ENCODE assay signal across 24 cellular contexts in the genomic region with DNA sequence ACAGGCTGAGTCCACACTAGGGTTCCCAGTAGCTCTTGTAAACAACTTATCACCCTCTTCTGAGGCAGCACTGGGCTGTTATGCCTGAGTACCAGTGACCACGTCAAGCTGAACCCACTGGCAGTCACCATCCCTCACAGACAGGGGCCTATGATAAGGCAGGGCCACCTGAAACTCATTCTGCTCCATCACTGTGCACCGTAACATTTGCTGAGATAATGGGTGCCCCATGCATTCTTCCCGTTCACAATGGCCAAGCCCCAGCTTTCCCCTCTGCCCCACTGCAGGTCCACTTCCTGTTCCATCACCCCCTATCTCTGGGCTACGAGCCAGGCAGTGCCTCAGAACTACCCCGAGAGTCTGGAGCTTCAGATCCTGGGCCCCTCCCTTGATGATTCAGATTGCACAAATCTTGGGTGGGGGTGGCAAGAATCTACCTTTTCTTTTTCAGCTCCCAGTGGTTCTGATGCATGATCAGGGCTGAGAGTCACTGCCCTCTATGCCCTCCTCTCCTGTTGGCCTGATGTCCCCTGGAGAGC.
DNase-seq lines count a peak whose midpoint lies in the region; ATAC-seq, FAIRE-seq and TF ChIP-seq lines count a peak whose summit lies in the region.
"Had no signal": no experiment of that assay in that cellular context is flagged by ENCODE, and none has a peak within 500 bp of the region (broad histone marks: within the 10 kb centered on the region; RNA-seq: fewer than 3 reads in every experiment).

No MANE protein-coding gene starts in this region.

- no TSS peak for BruUV-seq in MCF 10A (replicated peaks; lab: Mats Ljungman, UMichigan)

- peaks cover 3% of the 10 kb centered on the region for H3K9me3 Mint-ChIP-seq in MCF 10A (ENCODE audit: unreplicated experiment)

- POLR2A ChIA-PET in MCF 10A (lab: Yijun Ruan, JAX): no interaction called here

- peaks cover 31% of the 10 kb centered on the region for H3K4me1 Mint-ChIP-seq in MCF 10A (ENCODE audit: insufficient read depth, unreplicated experiment)
- H3K4me1 Mint-ChIP-seq: activated T-helper 17 cell treated with anti-CD3 and anti-CD28 coated beads, Interleukin-2, amount 50 U/mL, for 72 hours had no signal

- H3K27me3 Mint-ChIP-seq in MCF 10A (ENCODE audit: insufficient read depth, unreplicated experiment): no peaks in the 10 kb centered on the region

- no peak for TF ChIP-seq POLR2A in breast epithelium (IDR thresholded peaks at IDR 0.05)

- DNase-seq in MCF 10A (ENCODE audit: unreplicated experiment) (peak; percentile 49), breast epithelium (ENCODE audit: low spot score in 2 of 2) (no peak), SW480 (ENCODE audit: low spot score) (peak; percentile 18), foreskin keratinocyte (peak; percentile 62 to 86), AML-193 (lab: John Stamatoyannopoulos, UW) (no peak), D721Med (ENCODE audit: insufficient read length, low spot score) (no peak)
- DNase-seq: CD4-positive, CD25-positive, alpha-beta regulatory T cell; central memory CD4-positive, alpha-beta T cell; DND-41; effector CD4-positive, alpha-beta T cell; KBM-7; NCI-H1105; NCI-H2171; NCI-H82; retina; stimulated activated naive CD4-positive, alpha-beta T cell treated with Interleukin-2 at 50 U/mL for 16 hours; T-cell; trophoblast cell had no signal

- H3K36me3 ChIP-seq in breast epithelium: no peaks in the 10 kb centered on the region

- no peaks in the 10 kb centered on the region for H3K36me3 Mint-ChIP-seq in MCF 10A (ENCODE audit: insufficient read depth, unreplicated experiment)
- H3K36me3 Mint-ChIP-seq: CD4-positive, CD25-positive, alpha-beta regulatory T cell; T-cell had no signal

- intact Hi-C loops in MCF 10A (cut with micrococcal nuclease) (no loop called here), breast epithelium (cut with DNase I; ENCODE audit: low total_unique reads) (no loop called here)

- H3K27ac ChIP-seq in breast epithelium (no peak overlapping the region), foreskin keratinocyte (no peak overlapping the region)
- H3K27ac ChIP-seq: hepatocyte had no signal

- H3K27me3 ChIP-seq in breast epithelium (no peaks in the 10 kb centered on the region), foreskin keratinocyte (no peaks in the 10 kb centered on the region)

- peaks cover 0 to 5% of the 10 kb centered on the region in 2 donors for H3K9me3 ChIP-seq in breast epithelium

- no peak for FAIRE-seq in D721Med (lab: Jason Lieb, UNC)
- FAIRE-seq: A204.1 had no signal

- peak; percentile 66 for ATAC-seq in foreskin keratinocyte
- no peak for ATAC-seq in GM19467 (IDR thresholded peaks at IDR 0.05; ENCODE audit: unreplicated experiment)
- ATAC-seq in HG03439 (IDR thresholded peaks at IDR 0.05; ENCODE audit: unreplicated experiment): no peak
- ATAC-seq: activated T-helper 17 cell treated with anti-CD3 and anti-CD28 coated beads, Interleukin-2, amount 50 U/mL, for 72 hours; T-cell; WTC11 had no signal

- CTCF ChIA-PET in MCF 10A (lab: Yijun Ruan, JAX): interaction anchor here (0.6 kb wide), 2 partner anchors 10 to 42 kb away, joined by 3 read pairs; no protein-coding TSS in a partner anchor

- TF ChIP-seq CTCF in MCF 10A (IDR thresholded peaks at IDR 0.05; ENCODE audit: unreplicated experiment): no peak
- no peak for TF ChIP-seq CTCF in breast epithelium (IDR thresholded peaks at IDR 0.05)
- no peak for TF ChIP-seq CTCF in foreskin keratinocyte (conservative IDR thresholded peaks at IDR 0.05)
- no peak for TF ChIP-seq CTCF in D721Med (IDR thresholded peaks at IDR 0.05; ENCODE audit: insufficient read depth, missing control alignments)

- H3K4me3 Mint-ChIP-seq in MCF 10A (ENCODE audit: unreplicated experiment): no peak overlapping the region
- H3K4me3 Mint-ChIP-seq: activated T-helper 17 cell treated with anti-CD3 and anti-CD28 coated beads, Interleukin-2, amount 50 U/mL, for 72 hours; CD4-positive, CD25-positive, alpha-beta regulatory T cell; T-cell; WTC11 had no signal

- H3K4me3 ChIP-seq in breast epithelium: no peak overlapping the region
- H3K4me3 ChIP-seq: hepatocyte had no signal

- no peaks in the 10 kb centered on the region for H3K4me1 ChIP-seq in breast epithelium
- H3K4me1 ChIP-seq in foreskin keratinocyte: peaks cover 32% of the 10 kb centered on the region

- no peak overlapping the region for H3K27ac Mint-ChIP-seq in MCF 10A (ENCODE audit: low read depth, unreplicated experiment)
- H3K27ac Mint-ChIP-seq: activated T-helper 17 cell treated with anti-CD3 and anti-CD28 coated beads, Interleukin-2, amount 50 U/mL, for 72 hours; CD4-positive, CD25-positive, alpha-beta regulatory T cell; T-cell; WTC11 had no signal

Comparison
In these comparisons a context has a peak if more than half of its experiments do, and no peak if none do; other contexts are left out.
1. DNase-seq: peak in MCF 10A (single experiment), SW480 (single experiment) and foreskin keratinocyte (2 of 2); none in breast epithelium (0 of 2), AML-193 (0 of 2) and D721Med (single experiment).